In the genomic region with DNA sequence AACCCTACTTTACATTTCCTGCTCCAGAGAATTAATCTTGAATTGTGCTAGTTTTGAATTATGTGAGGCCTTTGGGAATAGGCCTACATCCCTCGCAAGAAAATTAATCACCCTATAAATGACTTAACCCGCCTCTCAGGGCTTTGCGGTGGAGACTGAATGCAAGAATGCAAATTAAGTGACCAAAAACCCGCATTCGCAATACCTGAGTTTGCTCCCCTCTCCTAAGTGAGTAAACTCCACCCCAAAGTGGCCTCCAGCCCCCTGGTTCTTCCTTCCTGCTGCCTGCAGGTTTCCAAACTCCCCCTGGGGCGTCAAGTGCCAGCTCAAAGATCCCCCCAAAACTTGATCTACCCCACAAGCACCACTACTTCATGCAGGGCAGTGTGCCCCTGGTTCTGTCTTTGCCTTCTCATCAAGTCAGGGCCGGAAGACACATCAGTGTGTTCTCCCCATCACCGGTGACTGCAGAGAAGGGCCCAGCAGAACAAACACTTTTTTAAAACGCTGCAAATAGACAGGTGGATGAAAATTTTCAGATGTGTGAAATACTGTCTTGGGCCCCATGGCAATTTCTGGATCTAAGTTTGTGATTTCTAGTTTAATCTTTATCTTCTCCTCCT, we compare ENCODE assay signal across 24 cellular contexts.
DNase-seq lines count a peak whose midpoint lies in the region; ATAC-seq, FAIRE-seq and TF ChIP-seq lines count a peak whose summit lies in the region.
"Had no signal": no experiment of that assay in that cellular context is flagged by ENCODE, and none has a peak within 500 bp of the region (broad histone marks: within the 10 kb centered on the region; RNA-seq: fewer than 3 reads in every experiment).

No MANE protein-coding gene starts in this region.

- no peak for TF ChIP-seq EP300 in GM12878 (IDR thresholded peaks at IDR 0.05; ENCODE audit: borderline replicate concordance in 1 of 2, control insufficient read depth in 1 of 2, low read depth in 2 of 2, low read length in 2 of 2)

- RAD21 ChIA-PET in GM12878 (lab: Charles Lee; ENCODE audit: unreplicated experiment), result interaction anchor here (0.7 to 2.7 kb wide), 9 partner anchors 10 to 141 kb away, joined by 3 to 15 read pairs (median 4); no protein-coding TSS in a partner anchor

- CTCF ChIA-PET in CD8-positive, alpha-beta T cell (lab: Charles Lee), result interaction anchor here (0.6 kb wide), 1 partner anchor 10 kb away, joined by 5 read pairs; no protein-coding TSS in a partner anchor
- CTCF ChIA-PET in GM12878 (lab: Yijun Ruan, JAX), result interaction anchor here (1.4 to 1.8 kb wide), 3 partner anchors 10 to 142 kb away, joined by 3 to 7 read pairs (median 4); no protein-coding TSS in a partner anchor

- intact Hi-C loops in activated CD4-positive, alpha-beta T cell treated with anti-CD3 and anti-CD28 coated beads, Interleukin-2, amount 10 ng/mL, durations not matched to agents 24 days and 14 days (cut with micrococcal nuclease), result loop anchor here (1.0 to 5.0 kb wide), 4 partner anchors 15 to 135 kb away; no protein-coding TSS in a partner anchor
- intact Hi-C loops in CD8-positive, alpha-beta T cell (cut with DNase I, micrococcal nuclease), result no loop called here
- intact Hi-C loops in GM12878 (cut with micrococcal nuclease; ENCODE audit: unreplicated experiment), result loop anchor here (1.0 to 2.0 kb wide), 3 partner anchors 29 to 136 kb away; no protein-coding TSS in a partner anchor

- no peaks in the 10 kb centered on the region for H3K79me2 ChIP-seq in GM12878 (ENCODE audit: control insufficient read depth, insufficient read depth, low read length)

- no peak overlapping the region for H3K9ac ChIP-seq in GM12878 (ENCODE audit: control insufficient read depth, insufficient read depth, low read length)

- in situ Hi-C loops in GM12878 (cut with MboI), result no loop called here

- no peaks in the 10 kb centered on the region for H3K36me3 ChIP-seq in CD8-positive, alpha-beta T cell (ENCODE audit: insufficient read depth, low read length)
- no peaks in the 10 kb centered on the region for H3K36me3 ChIP-seq in GM12878 (ENCODE audit: control insufficient read depth in 2 of 2, insufficient read depth in 2 of 2, low read length in 1 of 2)
- H3K36me3 ChIP-seq: right atrium auricular region had no signal

- TF ChIP-seq POLR2A in GM12878 (IDR thresholded peaks at IDR 0.05; ENCODE audit: low read depth, low read length), result no peak

- H3K36me3 Mint-ChIP-seq in activated CD4-positive, alpha-beta T cell treated with anti-CD3 and anti-CD28 coated beads, Interleukin-2, amount 10 ng/mL, durations not matched to agents 24 days and 14 days (ENCODE audit: low read depth), result no peaks in the 10 kb centered on the region
- no peaks in the 10 kb centered on the region for H3K36me3 Mint-ChIP-seq in CD8-positive, alpha-beta T cell
- no peaks in the 10 kb centered on the region for H3K36me3 Mint-ChIP-seq in T-helper 17 cell (ENCODE audit: low read depth)
- H3K36me3 Mint-ChIP-seq: naive B cell had no signal

- H3K9me3 Mint-ChIP-seq in activated CD4-positive, alpha-beta T cell treated with anti-CD3 and anti-CD28 coated beads, Interleukin-2, amount 10 ng/mL, durations not matched to agents 24 days and 14 days, result peaks cover 13% of the 10 kb centered on the region
- H3K9me3 Mint-ChIP-seq in CD8-positive, alpha-beta T cell, result no peaks in the 10 kb centered on the region
- H3K9me3 Mint-ChIP-seq: activated B cell treated with CpG ODN at 0.5 μM for 24 hours, immature natural killer cell had no signal

- no peak overlapping the region for H3K4me3 ChIP-seq in CD8-positive, alpha-beta T cell (ENCODE audit: low read depth, low read length)
- H3K4me3 ChIP-seq in GM12878, result no peak overlapping the region
- H3K4me3 ChIP-seq: right atrium auricular region, SK-N-MC had no signal

- POLR2A ChIA-PET in CD8-positive, alpha-beta T cell (lab: Charles Lee), result no interaction called here
- POLR2A ChIA-PET in GM12878 (lab: Charles Lee), result interaction anchor here (1.3 kb wide), 2 partner anchors 10 to 30 kb away, joined by 3 to 6 read pairs; no protein-coding TSS in a partner anchor

- no peak overlapping the region for H3K4me2 ChIP-seq in GM12878 (ENCODE audit: control insufficient read depth, insufficient read depth)

- peaks cover 26% of the 10 kb centered on the region for H3K4me1 Mint-ChIP-seq in activated CD4-positive, alpha-beta T cell treated with anti-CD3 and anti-CD28 coated beads, Interleukin-2, amount 10 ng/mL, durations not matched to agents 24 days and 14 days
- H3K4me1 Mint-ChIP-seq in CD8-positive, alpha-beta T cell (ENCODE audit: low read depth), result peaks cover 19% of the 10 kb centered on the region
- peaks cover 8% of the 10 kb centered on the region for H3K4me1 Mint-ChIP-seq in T-helper 17 cell
- H3K4me1 Mint-ChIP-seq: activated B cell treated with CpG ODN at 0.5 μM for 24 hours, B cell, naive B cell had no signal

- no TSS peak for BruUV-seq in GM12878 (replicated peaks; lab: Mats Ljungman, UMichigan)

- H3K9me3 ChIP-seq in CD8-positive, alpha-beta T cell (ENCODE audit: low read length), result no peaks in the 10 kb centered on the region
- H3K9me3 ChIP-seq in T-helper 17 cell (ENCODE audit: control insufficient read depth, low read length, poor library complexity, severe bottlenecking), result no peaks in the 10 kb centered on the region
- no peaks in the 10 kb centered on the region; the same call in 2 of the 3 replicates for H3K9me3 ChIP-seq in GM12878 (replicated peaks; ENCODE audit: control insufficient read depth, insufficient read depth, low read length)
- H3K9me3 ChIP-seq: right atrium auricular region had no signal

- peak overlapping the region; percentile 92 for H3K27ac Mint-ChIP-seq in activated CD4-positive, alpha-beta T cell treated with anti-CD3 and anti-CD28 coated beads, Interleukin-2, amount 10 ng/mL, durations not matched to agents 24 days and 14 days
- peak overlapping the region; percentile 71 for H3K27ac Mint-ChIP-seq in CD8-positive, alpha-beta T cell
- peak overlapping the region; percentile 87 for H3K27ac Mint-ChIP-seq in T-helper 17 cell
- H3K27ac Mint-ChIP-seq: activated B cell treated with CpG ODN at 0.5 μM for 24 hours, B cell, naive B cell had no signal

- no peak overlapping the region; the same call in 1 of the 2 replicates for H2AFZ ChIP-seq in GM12878 (ENCODE audit: control insufficient read depth, low read depth, low read length)

- peak overlapping the region; percentile 40 for H3K4me3 Mint-ChIP-seq in activated CD4-positive, alpha-beta T cell treated with anti-CD3 and anti-CD28 coated beads, Interleukin-2, amount 10 ng/mL, durations not matched to agents 24 days and 14 days
- no peak overlapping the region for H3K4me3 Mint-ChIP-seq in CD8-positive, alpha-beta T cell
- H3K4me3 Mint-ChIP-seq in T-helper 17 cell, result no peak overlapping the region
- H3K4me3 Mint-ChIP-seq: activated B cell treated with CpG ODN at 0.5 μM for 24 hours, B cell, naive B cell had no signal

- no peak for DNase-seq in activated CD4-positive, alpha-beta T cell treated with anti-CD3 and anti-CD28 coated beads, Interleukin-2, amount 10 ng/mL, durations not matched to agents 24 days and 14 days
- no peak for DNase-seq in activated CD4-positive, alpha-beta T cell treated with anti-CD3 and anti-CD28 coated beads for 4 hours
- DNase-seq in CD8-positive, alpha-beta T cell, result no peak
- DNase-seq in T-helper 17 cell, result no peak
- no peak for DNase-seq in GM12878 (ENCODE audit: low read depth, low spot score)
- no peak for DNase-seq in HT-29 (ENCODE audit: low spot score)
- no peak for DNase-seq in COLO829 (ENCODE audit: low spot score)
- DNase-seq: activated B cell treated with CpG ODN at 0.5 μM for 24 hours; effector CD8-positive, alpha-beta T cell; foreskin keratinocyte; immature natural killer cell; mesendoderm; MM.1S; naive B cell; NCI-H1436 treated with DMSO at 0.1 percent for 48 hours; NCI-H2171; T1000 had no signal

- H3K27me3 Mint-ChIP-seq in activated CD4-positive, alpha-beta T cell treated with anti-CD3 and anti-CD28 coated beads, Interleukin-2, amount 10 ng/mL, durations not matched to agents 24 days and 14 days, result no peaks in the 10 kb centered on the region
- no peaks in the 10 kb centered on the region for H3K27me3 Mint-ChIP-seq in CD8-positive, alpha-beta T cell (ENCODE audit: low read depth)
- no peaks in the 10 kb centered on the region for H3K27me3 Mint-ChIP-seq in T-helper 17 cell
- H3K27me3 Mint-ChIP-seq: activated B cell treated with CpG ODN at 0.5 μM for 24 hours, B cell had no signal

- 47% methylated on average over 9 of the region's 9 CpGs for WGBS in GM12878 (ENCODE audit: insufficient coverage, insufficient replicate concordance, low lambda C conversion rate, missing lambda C conversion rate)

- ATAC-seq in CD8-positive, alpha-beta T cell, result no peak
- ATAC-seq in T-helper 17 cell, result no peak
- ATAC-seq in GM12878, result peak; percentile 41
- no peak for ATAC-seq in GM18868 (IDR thresholded peaks at IDR 0.05; ENCODE audit: unreplicated experiment)
- ATAC-seq: foreskin keratinocyte, HCT116, left lobe of liver had no signal

- no peak for FAIRE-seq in GM12878 (lab: Jason Lieb, UNC)

- TF ChIP-seq RAD21 in GM12878 (IDR thresholded peaks at IDR 0.05; ENCODE audit: insufficient read depth, low read depth, low read length), result no peak

- SMC1A ChIA-PET in GM12878 (lab: Charles Lee; ENCODE audit: uncharacterized antibody, unreplicated experiment), result interaction anchor here (0.9 to 3.7 kb wide), 15 partner anchors 8 to 257 kb away, joined by 3 to 24 read pairs (median 4); no protein-coding TSS in a partner anchor

- no peak overlapping the region for H3K27ac ChIP-seq in CD8-positive, alpha-beta T cell (ENCODE audit: low read depth, low read length)
- H3K27ac ChIP-seq in GM12878 (ENCODE audit: control insufficient read depth, insufficient read depth), result peak overlapping the region; percentile 38
- H3K27ac ChIP-seq: foreskin keratinocyte, right atrium auricular region, RWPE1, SK-N-MC had no signal

- no peaks in the 10 kb centered on the region for H4K20me1 ChIP-seq in GM12878 (ENCODE audit: control insufficient read depth, insufficient read depth)

- no peaks in the 10 kb centered on the region for H3K27me3 ChIP-seq in CD8-positive, alpha-beta T cell (ENCODE audit: insufficient read depth, low read length)
- H3K27me3 ChIP-seq in GM12878 (replicated peaks in 1 of 2; ENCODE audit: control insufficient read depth in 2 of 2, insufficient read depth in 2 of 2, low read length in 1 of 2), result no peaks in the 10 kb centered on the region
- H3K27me3 ChIP-seq: foreskin keratinocyte, right atrium auricular region had no signal

- H3K4me1 ChIP-seq in CD8-positive, alpha-beta T cell (ENCODE audit: insufficient read depth, low read length), result peaks cover 12% of the 10 kb centered on the region
- H3K4me1 ChIP-seq in GM12878 (ENCODE audit: control insufficient read depth, insufficient read depth, low read length), result no peaks in the 10 kb centered on the region
- H3K4me1 ChIP-seq: foreskin keratinocyte, right atrium auricular region had no signal

- no peak for TF ChIP-seq CTCF in CD8-positive, alpha-beta T cell (IDR thresholded peaks at IDR 0.05)
- no peak for TF ChIP-seq CTCF in GM12878 (IDR thresholded peaks at IDR 0.05 in 2 of 3, conservative IDR thresholded peaks at IDR 0.05 in 1 of 3; ENCODE audit: control insufficient read depth in 2 of 3, extremely low read depth in 1 of 3, insufficient read depth in 1 of 3, low read depth in 3 of 3, low read length in 3 of 3)

TF ChIP-seq in GM12878, 131 proteins besides CTCF, POLR2A, EP300 and RAD21 (continues in another document):
- TF ChIP-seq FOXM1 (IDR thresholded peaks at IDR 0.05; ENCODE audit: low read depth, low read length) (0 out of 2 replicates have a peak, but pooled peaks have one; percentile 25), POLR2AphosphoS2 (IDR thresholded peaks at IDR 0.05; ENCODE audit: low read depth, low read length) (no peak)

Comparison
In these comparisons a context has a peak if more than half of its experiments do, and no peak if none do; other contexts are left out.
1. intact Hi-C loops: an anchor here in activated CD4-positive, alpha-beta T cell treated with anti-CD3 and anti-CD28 coated beads, Interleukin-2, amount 10 ng/mL, durations not matched to agents 24 days and 14 days (1.0 to 5.0 kb wide) and GM12878 (1.0 to 2.0 kb wide); none called in CD8-positive, alpha-beta T cell.